Comparison of ENCODE assay signal across 15 cellular contexts in genomic region chr11:106997241-106997640, GRCh38. TPM values are rescaled to one million over a fixed set of nuclear protein-coding genes. Genes with fewer than 3 reads are reported as not detected.
DNase-seq lines count a peak whose midpoint lies in the region; ATAC-seq, FAIRE-seq and TF ChIP-seq lines count a peak whose summit lies in the region.
"Had no signal": no experiment of that assay in that cellular context is flagged by ENCODE, and none has a peak within 500 bp of the region (broad histone marks: within the 10 kb centered on the region; RNA-seq: fewer than 3 reads in every experiment).

No MANE protein-coding gene starts in this region.

- H3K27ac Mint-ChIP-seq in astrocyte (ENCODE audit: unreplicated experiment) = peak overlapping the region; percentile 93
- H3K27ac Mint-ChIP-seq in progenitor cell of endocrine pancreas = peak overlapping the region; percentile 86
- no peak overlapping the region for H3K27ac Mint-ChIP-seq in CD4-positive, alpha-beta T cell
- no peak overlapping the region for H3K27ac Mint-ChIP-seq in activated naive CD8-positive, alpha-beta T cell treated with anti-CD3 and anti-CD28 coated beads for 36 hours
- H3K27ac Mint-ChIP-seq: H9 had no signal

- no peaks in the 10 kb centered on the region for H3K27me3 Mint-ChIP-seq in astrocyte (ENCODE audit: low read depth, unreplicated experiment)
- no peaks in the 10 kb centered on the region for H3K27me3 Mint-ChIP-seq in progenitor cell of endocrine pancreas
- H3K27me3 Mint-ChIP-seq in CD4-positive, alpha-beta T cell = no peaks in the 10 kb centered on the region
- no peaks in the 10 kb centered on the region for H3K27me3 Mint-ChIP-seq in activated naive CD8-positive, alpha-beta T cell treated with anti-CD3 and anti-CD28 coated beads for 36 hours

- no peak overlapping the region for H3K4me3 ChIP-seq in astrocyte (ENCODE audit: insufficient read depth, low read depth, low read length)
- no peak overlapping the region for H3K4me3 ChIP-seq in aorta (ENCODE audit: low read length in 2 of 2)
- H3K4me3 ChIP-seq: BLaER1 had no signal

- no peak for ATAC-seq in CD4-positive, alpha-beta T cell (ENCODE audit: poor library complexity)
- no peak for ATAC-seq in aorta (ENCODE audit: low FRiP score)

- peaks cover 25% of the 10 kb centered on the region for H3K4me1 Mint-ChIP-seq in astrocyte (ENCODE audit: low read depth, unreplicated experiment)
- peaks cover 41% of the 10 kb centered on the region for H3K4me1 Mint-ChIP-seq in progenitor cell of endocrine pancreas (ENCODE audit: low read depth)
- H3K4me1 Mint-ChIP-seq in CD4-positive, alpha-beta T cell (ENCODE audit: low read depth) = no peaks in the 10 kb centered on the region
- no peaks in the 10 kb centered on the region for H3K4me1 Mint-ChIP-seq in activated naive CD8-positive, alpha-beta T cell treated with anti-CD3 and anti-CD28 coated beads for 36 hours
- H3K4me1 Mint-ChIP-seq: H9 had no signal

- intact Hi-C loops in CD4-positive, alpha-beta T cell (cut with DNase I, micrococcal nuclease) = no loop called here
- intact Hi-C loops in aorta (cut with DNase I) = no loop called here

- DNase-seq in Ammon's horn (ENCODE audit: low spot score) (peak; percentile 54), astrocyte (ENCODE audit: low read depth) (no peak), medulla oblongata (ENCODE audit: extremely low spot score) (peak; percentile 58), progenitor cell of endocrine pancreas (ENCODE audit: low spot score, unreplicated experiment) (no peak), aorta (no peak)
- no peak for DNase-seq in CD4-positive, alpha-beta T cell
- no peak for DNase-seq in activated naive CD8-positive, alpha-beta T cell treated with anti-CD3 and anti-CD28 coated beads for 36 hours
- DNase-seq: Calu3, DMS79, GOT3, H9 had no signal

- H3K9me3 ChIP-seq in astrocyte (ENCODE audit: insufficient read depth, low read depth, low read length) (no peaks in the 10 kb centered on the region), aorta (ENCODE audit: control insufficient read depth, low read length) (no peaks in the 10 kb centered on the region)
- no peaks in the 10 kb centered on the region for H3K9me3 ChIP-seq in CD4-positive, alpha-beta T cell (ENCODE audit: control insufficient read depth, low read length)
- H3K9me3 ChIP-seq: BLaER1 had no signal

- CTCF ChIA-PET in CD4-positive, alpha-beta T cell (lab: Charles Lee) = interaction anchor here (1.2 kb wide), 1 partner anchor 9 kb away, joined by 3 read pairs; no protein-coding TSS in a partner anchor

- 95 to 99% methylated on average over 4 of the region's 4 CpGs for WGBS in aorta, 2 donors

- H3K4me1 ChIP-seq in astrocyte (ENCODE audit: insufficient read depth, low read length) = no peaks in the 10 kb centered on the region
- H3K4me1 ChIP-seq in aorta (ENCODE audit: control insufficient read depth in 1 of 2, insufficient read depth in 2 of 2, low read length in 2 of 2) = no peaks in the 10 kb centered on the region
- H3K4me1 ChIP-seq: BLaER1 had no signal

- no peaks in the 10 kb centered on the region for H4K20me1 ChIP-seq in astrocyte (ENCODE audit: insufficient read depth, low read length)
- H4K20me1 ChIP-seq: BLaER1 had no signal

- POLR2A ChIA-PET in CD4-positive, alpha-beta T cell (lab: Charles Lee) = no interaction called here

- H3K4me3 Mint-ChIP-seq in astrocyte (ENCODE audit: unreplicated experiment) (no peak overlapping the region), progenitor cell of endocrine pancreas (ENCODE audit: low read depth) (no peak overlapping the region)
- H3K4me3 Mint-ChIP-seq in CD4-positive, alpha-beta T cell = no peak overlapping the region
- H3K4me3 Mint-ChIP-seq in activated naive CD8-positive, alpha-beta T cell treated with anti-CD3 and anti-CD28 coated beads for 36 hours = no peak overlapping the region
- H3K4me3 Mint-ChIP-seq: H9 had no signal

- no peaks in the 10 kb centered on the region for H3K79me2 ChIP-seq in astrocyte (ENCODE audit: insufficient read depth, low read length)

- no peaks in the 10 kb centered on the region for H3K27me3 ChIP-seq in astrocyte (ENCODE audit: insufficient read depth, low read length)
- no peaks in the 10 kb centered on the region for H3K27me3 ChIP-seq in CD4-positive, alpha-beta T cell (ENCODE audit: control insufficient read depth, insufficient read depth, low read length)
- no peaks in the 10 kb centered on the region for H3K27me3 ChIP-seq in aorta (ENCODE audit: control insufficient read depth in 1 of 2, insufficient read depth in 2 of 2, low read length in 1 of 2)
- H3K27me3 ChIP-seq: BLaER1 had no signal

- H3K36me3 Mint-ChIP-seq in astrocyte (ENCODE audit: low read depth, unreplicated experiment) = no peaks in the 10 kb centered on the region
- H3K36me3 Mint-ChIP-seq in progenitor cell of endocrine pancreas (ENCODE audit: insufficient read depth) = peaks cover 3% of the 10 kb centered on the region
- no peaks in the 10 kb centered on the region for H3K36me3 Mint-ChIP-seq in CD4-positive, alpha-beta T cell (ENCODE audit: low read depth)
- H3K36me3 Mint-ChIP-seq in activated naive CD8-positive, alpha-beta T cell treated with anti-CD3 and anti-CD28 coated beads for 36 hours = no peaks in the 10 kb centered on the region

- H3K9ac ChIP-seq in astrocyte (ENCODE audit: low read length) = no peak overlapping the region
- H3K9ac ChIP-seq: BLaER1 had no signal

- H3K9me3 Mint-ChIP-seq in astrocyte (ENCODE audit: unreplicated experiment) (no peaks in the 10 kb centered on the region), progenitor cell of endocrine pancreas (ENCODE audit: low read depth) (no peaks in the 10 kb centered on the region)
- H3K9me3 Mint-ChIP-seq in CD4-positive, alpha-beta T cell = no peaks in the 10 kb centered on the region
- no peaks in the 10 kb centered on the region for H3K9me3 Mint-ChIP-seq in activated naive CD8-positive, alpha-beta T cell treated with anti-CD3 and anti-CD28 coated beads for 36 hours
- H3K9me3 Mint-ChIP-seq: H9 had no signal

- no peak overlapping the region for H2AFZ ChIP-seq in astrocyte (ENCODE audit: low read depth, low read length)

- no peak overlapping the region for H3K27ac ChIP-seq in astrocyte (ENCODE audit: low read depth, low read length)
- no peak overlapping the region for H3K27ac ChIP-seq in CD4-positive, alpha-beta T cell (ENCODE audit: low read depth, low read length)
- no peak overlapping the region for H3K27ac ChIP-seq in aorta (ENCODE audit: low read depth in 1 of 2, low read length in 2 of 2)
- H3K27ac ChIP-seq: BLaER1 had no signal

- no peak for TF ChIP-seq CTCF in astrocyte (IDR thresholded peaks at IDR 0.05; ENCODE audit: insufficient read depth, low read depth, low read length)
- no peak for TF ChIP-seq CTCF in progenitor cell of endocrine pancreas (IDR thresholded peaks at IDR 0.05; ENCODE audit: unreplicated experiment)
- TF ChIP-seq CTCF in CD4-positive, alpha-beta T cell (IDR thresholded peaks at IDR 0.05) = no peak

- no peak for FAIRE-seq in astrocyte (lab: Jason Lieb, UNC)
- FAIRE-seq: A204.1, G401.6, GM12891 had no signal

- H3K36me3 ChIP-seq in astrocyte (ENCODE audit: insufficient read depth, low read length) (no peaks in the 10 kb centered on the region), aorta (ENCODE audit: control insufficient read depth in 1 of 2, insufficient read depth in 2 of 2, low read length in 1 of 2) (no peaks in the 10 kb centered on the region)
- H3K36me3 ChIP-seq: BLaER1 had no signal

- no peak overlapping the region for H3K4me2 ChIP-seq in astrocyte (ENCODE audit: low read length)
- H3K4me2 ChIP-seq: BLaER1 had no signal

RNA-seq across cellular contexts. Expression of gene GUCY1A2, which starts 21.0 kb away (rescaled TPM):
- 17.8 and 18.1 TPM in 2 replicates for total RNA-seq in astrocyte
- 36.5 and 38.5 TPM in 2 replicates for total RNA-seq in progenitor cell of endocrine pancreas
- total RNA-seq in CD4-positive, alpha-beta T cell = not detected
- total RNA-seq in aorta = 10 to 100 TPM in 1 of 2 donors, 1 to 10 TPM in 1; 7.5 to 37.9 TPM
- 1 to 10 TPM in 1 of 2 donors, under 1 TPM in 1; 0.75 to 1.2 TPM for polyA plus RNA-seq in aorta
- total RNA-seq in activated naive CD8-positive, alpha-beta T cell treated with anti-CD3 and anti-CD28 coated beads for 36 hours = not detected
- total RNA-seq: Calu3 had no signal

Comparison
In these comparisons a context has a peak if more than half of its experiments do, and no peak if none do; other contexts are left out.
1. DNase-seq: peak in Ammon's horn (single experiment) and medulla oblongata (single experiment); none in astrocyte (single experiment), progenitor cell of endocrine pancreas (single experiment), CD4-positive, alpha-beta T cell (0 of 10), aorta (0 of 2) and activated naive CD8-positive, alpha-beta T cell treated with anti-CD3 and anti-CD28 coated beads for 36 hours (single experiment).
2. H3K27ac Mint-ChIP-seq: peak in astrocyte (single experiment) and progenitor cell of endocrine pancreas (single experiment); none in CD4-positive, alpha-beta T cell (single experiment) and activated naive CD8-positive, alpha-beta T cell treated with anti-CD3 and anti-CD28 coated beads for 36 hours (single experiment).
3. RNA of gene GUCY1A2, which starts 21.0 kb away (total RNA-seq): 36.5 to 38.5 TPM in progenitor cell of endocrine pancreas, 7.5 to 37.9 TPM in aorta and 17.8 to 18.1 TPM in astrocyte; not detected in CD4-positive, alpha-beta T cell and not detected in activated naive CD8-positive, alpha-beta T cell treated with anti-CD3 and anti-CD28 coated beads for 36 hours; every median in the first group is over 4 times any median in the second.